ENCODE assay signal across 11 cellular contexts in genomic region chr6:14664616-14665315, GRCh38.
A peak's percentile ranks its signal among the peaks of the same experiment; 100 is the strongest.
DNase-seq lines count a peak whose midpoint lies in the region; ATAC-seq and TF ChIP-seq lines count a peak whose summit lies in the region.
"Had no signal": no experiment of that assay in that cellular context is flagged by ENCODE, and none has a peak within 500 bp of the region (broad histone marks: within the 10 kb centered on the region; RNA-seq: fewer than 3 reads in every experiment).

No MANE protein-coding gene starts in this region.

- no peak for ATAC-seq in central memory CD8-positive, alpha-beta T cell (replicated peaks; ENCODE audit: extremely low read depth, poor library complexity, severe bottlenecking)
- ATAC-seq in HG03571 (IDR thresholded peaks at IDR 0.05; ENCODE audit: unreplicated experiment) (no peak), GM19328 (IDR thresholded peaks at IDR 0.05; ENCODE audit: unreplicated experiment) (no peak)

- DNase-seq in activated CD4-positive, alpha-beta T cell treated with anti-CD3 and anti-CD28 coated beads, Interleukin-2, amount 10 ng/mL, durations not matched to agents 7 days and 5 days = peak; percentile 19
- DNase-seq in activated CD4-positive, alpha-beta T cell treated with anti-CD3 and anti-CD28 coated beads for 1 hour = no peak
- DNase-seq in NCI-H1694 (lab: John Stamatoyannopoulos, UW) = peak; percentile 55
- DNase-seq in central memory CD8-positive, alpha-beta T cell (ENCODE audit: low spot score in 2 of 2) = no peak
- no peak for DNase-seq in spleen
- no peak for DNase-seq in coronary artery (ENCODE audit: low spot score)
- DNase-seq: SHP77 had no signal

- intact Hi-C loops in spleen (cut with DNase I; ENCODE audit: low total_unique reads) = no loop called here

- H3K36me3 ChIP-seq in spleen = no peaks in the 10 kb centered on the region

- H3K4me3 Mint-ChIP-seq in activated CD4-positive, alpha-beta T cell treated with anti-CD3 and anti-CD28 coated beads, Interleukin-2, amount 10 ng/mL, durations not matched to agents 7 days and 5 days = peak overlapping the region; percentile 23
- peak overlapping the region; percentile 38 for H3K4me3 Mint-ChIP-seq in central memory CD8-positive, alpha-beta T cell

- TF ChIP-seq POLR2A in spleen (IDR thresholded peaks at IDR 0.05) = no peak

- POLR2A ChIA-PET in activated CD4-positive, alpha-beta T cell treated with anti-CD3 and anti-CD28 coated beads, Interleukin-2, amount 10 ng/mL, durations not matched to agents 7 days and 5 days (lab: Charles Lee) = no interaction called here

- peaks cover 2% of the 10 kb centered on the region for H3K36me3 Mint-ChIP-seq in activated CD4-positive, alpha-beta T cell treated with anti-CD3 and anti-CD28 coated beads, Interleukin-2, amount 10 ng/mL, durations not matched to agents 7 days and 5 days (ENCODE audit: low read depth)
- H3K36me3 Mint-ChIP-seq in central memory CD8-positive, alpha-beta T cell (ENCODE audit: insufficient read depth) = no peaks in the 10 kb centered on the region
- H3K36me3 Mint-ChIP-seq: activated naive CD4-positive, alpha-beta T cell treated with anti-CD3 and anti-CD28 coated beads, Interleukin-2, amount 50 U/mL, for 24 hours had no signal

- H3K27me3 ChIP-seq in spleen (replicated peaks in 1 of 7) = no peaks in the 10 kb centered on the region

- TF ChIP-seq CTCF in spleen (IDR thresholded peaks at IDR 0.05 in 8 of 11, conservative IDR thresholded peaks at IDR 0.05 in 3 of 11) (no peak), coronary artery (IDR thresholded peaks at IDR 0.05) (no peak)

- H3K4me3 ChIP-seq in spleen (peak overlapping the region in 1 of 8 donors; percentile 13), coronary artery (no peak overlapping the region)

- H3K9me3 Mint-ChIP-seq in activated CD4-positive, alpha-beta T cell treated with anti-CD3 and anti-CD28 coated beads, Interleukin-2, amount 10 ng/mL, durations not matched to agents 7 days and 5 days = no peaks in the 10 kb centered on the region
- H3K9me3 Mint-ChIP-seq in central memory CD8-positive, alpha-beta T cell = no peaks in the 10 kb centered on the region
- H3K9me3 Mint-ChIP-seq: activated naive CD4-positive, alpha-beta T cell treated with anti-CD3 and anti-CD28 coated beads, Interleukin-2, amount 50 U/mL, for 24 hours had no signal

- peaks cover 15 to 57% (median 39%) of the 10 kb centered on the region in 6 donors for H3K4me1 ChIP-seq in spleen

- no peaks in the 10 kb centered on the region for H3K9me3 ChIP-seq in spleen

- CTCF ChIA-PET in activated CD4-positive, alpha-beta T cell treated with anti-CD3 and anti-CD28 coated beads, Interleukin-2, amount 10 ng/mL, durations not matched to agents 7 days and 5 days (lab: Charles Lee) = no interaction called here

- H3K4me1 Mint-ChIP-seq in activated CD4-positive, alpha-beta T cell treated with anti-CD3 and anti-CD28 coated beads, Interleukin-2, amount 10 ng/mL, durations not matched to agents 7 days and 5 days = peaks cover 24% of the 10 kb centered on the region
- peaks cover 16% of the 10 kb centered on the region for H3K4me1 Mint-ChIP-seq in central memory CD8-positive, alpha-beta T cell

- H3K27me3 Mint-ChIP-seq in activated CD4-positive, alpha-beta T cell treated with anti-CD3 and anti-CD28 coated beads, Interleukin-2, amount 10 ng/mL, durations not matched to agents 7 days and 5 days = peaks cover 5% of the 10 kb centered on the region
- peaks cover 13% of the 10 kb centered on the region for H3K27me3 Mint-ChIP-seq in central memory CD8-positive, alpha-beta T cell
- H3K27me3 Mint-ChIP-seq: activated naive CD4-positive, alpha-beta T cell treated with anti-CD3 and anti-CD28 coated beads, Interleukin-2, amount 50 U/mL, for 24 hours had no signal

- H3K27ac ChIP-seq in spleen = peak overlapping the region in 5 of 8 donors; percentile 6 to 66 (median 46)
- H3K27ac ChIP-seq in coronary artery = no peak overlapping the region
- H3K27ac ChIP-seq: parathyroid adenoma had no signal

- peak overlapping the region; percentile 88 for H3K27ac Mint-ChIP-seq in activated CD4-positive, alpha-beta T cell treated with anti-CD3 and anti-CD28 coated beads, Interleukin-2, amount 10 ng/mL, durations not matched to agents 7 days and 5 days
- H3K27ac Mint-ChIP-seq in central memory CD8-positive, alpha-beta T cell (ENCODE audit: low read depth) = peak overlapping the region; percentile 52

- 75 to 88% (median 76%) methylated on average over 10 to 11 of the region's 11 CpGs for WGBS in spleen, 5 donors

Comparison
In these comparisons a context has a peak if more than half of its experiments do, and no peak if none do; other contexts are left out.
1. DNase-seq: peak in activated CD4-positive, alpha-beta T cell treated with anti-CD3 and anti-CD28 coated beads, Interleukin-2, amount 10 ng/mL, durations not matched to agents 7 days and 5 days (single experiment) and NCI-H1694 (single experiment); none in activated CD4-positive, alpha-beta T cell treated with anti-CD3 and anti-CD28 coated beads for 1 hour (single experiment), central memory CD8-positive, alpha-beta T cell (0 of 2), spleen (single experiment) and coronary artery (single experiment).
2. H3K27ac ChIP-seq: peak in spleen (5 of 8); none in coronary artery (0 of 2).